Comparison of ENCODE assay signal across 10 cellular contexts in the genomic region with DNA sequence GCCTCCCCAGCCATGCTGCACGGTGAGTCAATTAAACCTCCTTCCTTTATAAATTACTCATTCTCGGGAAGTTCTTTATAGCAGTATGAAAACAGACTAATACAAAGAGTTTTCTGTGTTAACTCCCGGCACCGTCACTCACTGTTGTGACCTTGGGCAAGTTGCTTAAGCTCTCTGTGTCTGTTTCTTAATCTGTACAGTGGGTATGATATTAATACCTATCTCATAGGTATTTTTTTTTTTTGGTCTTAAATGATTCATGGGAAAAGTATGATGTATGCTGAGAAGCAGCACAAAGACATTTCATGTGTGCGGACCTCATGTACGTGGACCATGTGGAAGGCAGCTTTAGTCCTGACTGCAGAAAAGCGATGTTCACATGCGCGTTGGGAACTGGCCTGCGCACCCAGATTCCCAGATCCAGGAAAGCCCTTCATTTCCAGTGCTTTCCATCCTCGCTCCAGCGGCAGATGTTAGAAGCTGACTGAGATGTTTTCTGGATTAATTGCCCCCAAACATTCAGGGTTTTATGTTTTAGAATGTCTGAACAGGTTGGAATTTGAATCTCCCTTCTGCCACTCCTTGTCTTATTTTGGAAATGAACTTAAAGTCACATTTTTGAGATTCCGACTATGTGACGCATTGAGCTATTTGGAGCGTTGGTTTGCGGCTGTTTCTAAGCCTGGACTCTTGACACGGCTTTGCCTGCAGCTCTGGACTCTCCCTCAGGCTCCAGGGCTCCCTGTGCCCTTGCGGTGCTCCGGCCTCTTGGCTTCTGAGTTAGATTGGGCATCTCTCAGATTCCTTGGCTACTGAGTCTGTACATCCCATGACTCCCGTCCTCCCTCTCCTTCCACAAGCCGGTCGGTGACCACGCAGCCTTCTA.
DNase-seq lines count a peak whose midpoint lies in the region; ATAC-seq, FAIRE-seq and TF ChIP-seq lines count a peak whose summit lies in the region.
"Had no signal": no experiment of that assay in that cellular context is flagged by ENCODE, and none has a peak within 500 bp of the region (broad histone marks: within the 10 kb centered on the region; RNA-seq: fewer than 3 reads in every experiment).

No MANE protein-coding gene starts in this region.

- H3K23ac ChIP-seq in H1 (ENCODE audit: insufficient read length) (no peak overlapping the region), mesendoderm (ENCODE audit: low read length) (no peak overlapping the region)

- H3K4ac ChIP-seq in H1 (replicated peaks; ENCODE audit: insufficient read length, low read depth, low read length) (no peak overlapping the region), mesendoderm (ENCODE audit: low read depth, low read length) (peak overlapping the region; percentile 71)

- peaks cover 9 to 19% (median 14%) of the 10 kb centered on the region in 4 donors for H3K4me1 Mint-ChIP-seq in naive thymus-derived CD8-positive, alpha-beta T cell

- H3K4me3 ChIP-seq in OCI-LY1 (ENCODE audit: low read depth, low read length, poor library complexity, severe bottlenecking): peak overlapping the region; percentile 21
- no peak overlapping the region for H3K4me3 ChIP-seq in H1 (ENCODE audit: extremely low read depth in 1 of 4, insufficient read depth in 2 of 4, low read depth in 3 of 4, low read length in 4 of 4)
- H3K4me3 ChIP-seq in mesendoderm (ENCODE audit: low read length): no peak overlapping the region

- H3K4me2 ChIP-seq in OCI-LY1 (ENCODE audit: low read length) (peak overlapping the region; percentile 3; the same call in 1 of the 2 replicates), H1 (ENCODE audit: insufficient read depth in 1 of 2, low read depth in 2 of 2, low read length in 2 of 2) (no peak overlapping the region), mesendoderm (ENCODE audit: low read length) (no peak overlapping the region)

- no peak for FAIRE-seq in H1 (lab: Jason Lieb, UNC)

- H3K18ac ChIP-seq in H1 (ENCODE audit: extremely low read depth, low read length): no peak overlapping the region
- H3K18ac ChIP-seq in mesendoderm (ENCODE audit: low read length): no peak overlapping the region

- no peaks in the 10 kb centered on the region for H3K36me3 ChIP-seq in OCI-LY1 (ENCODE audit: insufficient read depth, low read length)
- H3K36me3 ChIP-seq in H1 (ENCODE audit: control insufficient read depth in 2 of 4, insufficient read depth in 4 of 4, low read length in 3 of 4): no peaks in the 10 kb centered on the region
- no peaks in the 10 kb centered on the region for H3K36me3 ChIP-seq in mesendoderm (ENCODE audit: control insufficient read depth, insufficient read depth, low read length)

- H2AK5ac ChIP-seq in H1 (ENCODE audit: low read depth, low read length) (no peak overlapping the region), mesendoderm (ENCODE audit: low read length) (no peak overlapping the region)

- H3K9me3 ChIP-seq in OCI-LY1 (ENCODE audit: low read length) (no peaks in the 10 kb centered on the region), H1 (ENCODE audit: insufficient read depth in 2 of 2, low read depth in 1 of 2, low read length in 1 of 2) (peaks cover 0 to under 1% of the 10 kb centered on the region in 2 experiments; a peak in 1 of 4 replicates)

- H2AFZ ChIP-seq in OCI-LY1 (ENCODE audit: low read length) (no peak overlapping the region), H1 (ENCODE audit: low read length) (0 out of 2 replicates have a peak overlapping the region, but pooled peaks have one; percentile 57)

- no peak overlapping the region for H4K5ac ChIP-seq in H1 (ENCODE audit: insufficient read length, low read depth, low read length)
- H4K5ac ChIP-seq in mesendoderm (ENCODE audit: low read length): no peak overlapping the region

- H3K79me1 ChIP-seq in H1 (ENCODE audit: low read depth, low read length) (no peaks in the 10 kb centered on the region), mesendoderm (ENCODE audit: low read length) (no peaks in the 10 kb centered on the region)

- CTCF ChIA-PET in H1 (lab: Charles Lee; ENCODE audit: partially characterized antibody): interaction anchor here (0.5 to 6.1 kb wide), 38 partner anchors 9 to 360 kb away, joined by 3 to 175 read pairs (median 5); a partner anchor contains a TSS

- no peak overlapping the region for H4K8ac ChIP-seq in H1 (ENCODE audit: extremely low read depth, insufficient read depth, low read length)
- no peak overlapping the region for H4K8ac ChIP-seq in mesendoderm (ENCODE audit: low read depth, low read length)

- H3K56ac ChIP-seq in H1 (replicated peaks; ENCODE audit: insufficient read length, low read depth, low read length): no peak overlapping the region
- H3K56ac ChIP-seq in mesendoderm (ENCODE audit: low read length): no peak overlapping the region

- no peak overlapping the region for H3K27ac ChIP-seq in OCI-LY1 (ENCODE audit: low read depth, low read length, poor library complexity, severe bottlenecking)
- no peak overlapping the region for H3K27ac ChIP-seq in H1 (ENCODE audit: low read depth, low read length)
- no peak overlapping the region for H3K27ac ChIP-seq in mesendoderm (ENCODE audit: low read depth, low read length)

- no peak overlapping the region for H3K27ac Mint-ChIP-seq in naive thymus-derived CD8-positive, alpha-beta T cell
- H3K27ac Mint-ChIP-seq: activated naive CD4-positive, alpha-beta T cell treated with anti-CD3 and anti-CD28 coated beads for 36 hours; CD4-positive, alpha-beta memory T cell had no signal

- 0 out of 2 replicates have a peak overlapping the region, but pooled peaks have one; percentile 22 for H2BK15ac ChIP-seq in H1 (ENCODE audit: low read length)
- H2BK15ac ChIP-seq in mesendoderm (replicated peaks; ENCODE audit: low read depth): no peak overlapping the region

- H3K79me2 ChIP-seq in OCI-LY1 (ENCODE audit: insufficient read depth, low read length) (no peaks in the 10 kb centered on the region), H1 (ENCODE audit: control insufficient read depth in 1 of 2, insufficient read depth in 2 of 2, low read length in 2 of 2) (no peaks in the 10 kb centered on the region), mesendoderm (ENCODE audit: control insufficient read depth, insufficient read depth, low read length) (no peaks in the 10 kb centered on the region)

- TF ChIP-seq EP300 in H1 (IDR thresholded peaks at IDR 0.05; ENCODE audit: borderline replicate concordance in 1 of 2, low read depth in 2 of 2, low read length in 2 of 2): no peak

- H2BK120ac ChIP-seq in H1 (replicated peaks; ENCODE audit: low read depth, low read length) (no peak overlapping the region), mesendoderm (ENCODE audit: low read depth, low read length) (no peak overlapping the region)

- H3K9me3 Mint-ChIP-seq in naive thymus-derived CD8-positive, alpha-beta T cell: peaks cover 0 to 5% (median 0%) of the 10 kb centered on the region in 9 donors
- H3K9me3 Mint-ChIP-seq: activated naive CD4-positive, alpha-beta T cell treated with anti-CD3 and anti-CD28 coated beads for 36 hours had no signal

- no peaks in the 10 kb centered on the region for H3K27me3 ChIP-seq in OCI-LY1 (ENCODE audit: insufficient read depth, low read length)
- H3K27me3 ChIP-seq in H1 (replicated peaks in 1 of 4; ENCODE audit: control insufficient read depth in 3 of 4, extremely low read depth in 1 of 4, insufficient read depth in 3 of 4, low read length in 3 of 4): no peaks in the 10 kb centered on the region
- no peaks in the 10 kb centered on the region for H3K27me3 ChIP-seq in mesendoderm (ENCODE audit: insufficient read depth, low read length, poor library complexity)

- WGBS in H1 (ENCODE audit: extremely low coverage in 1 of 2, insufficient coverage in 1 of 2, insufficient read length in 1 of 2, insufficient replicate concordance in 2 of 2, low coverage in 1 of 2, low lambda C conversion rate in 2 of 2, missing lambda C conversion rate in 1 of 2), 2 experiments: 91% methylated on average over 23 of the region's 23 CpGs; no CpG with 5 or more reads in 1 of the 2 experiments
- WGBS in mesendoderm (ENCODE audit: extremely low coverage, insufficient coverage, low lambda C conversion rate): no CpG with 5 or more reads among the region's 23 CpGs

- H2BK5ac ChIP-seq in H1 (ENCODE audit: low read depth, low read length) (no peak overlapping the region), mesendoderm (ENCODE audit: low read length) (no peak overlapping the region)

- peaks cover 9 to 64% (median 32%) of the 10 kb centered on the region in 5 donors for H3K27me3 Mint-ChIP-seq in naive thymus-derived CD8-positive, alpha-beta T cell

- no peak overlapping the region for H3K14ac ChIP-seq in H1 (ENCODE audit: insufficient read length)

- no peak for ATAC-seq in naive thymus-derived CD8-positive, alpha-beta T cell

- POLR2A ChIA-PET in H1 (lab: Charles Lee; ENCODE audit: partially characterized antibody): interaction anchor here (0.9 to 2.2 kb wide), 6 partner anchors 10 to 126 kb away, joined by 3 to 12 read pairs (median 4); no protein-coding TSS in a partner anchor
- POLR2A ChIA-PET in naive thymus-derived CD8-positive, alpha-beta T cell (lab: Charles Lee): no interaction called here

- H3K4me1 ChIP-seq in OCI-LY1 (ENCODE audit: insufficient read depth, low read length, severe bottlenecking) (peaks cover 6% of the 10 kb centered on the region), H1 (replicated peaks in 1 of 4; ENCODE audit: control insufficient read depth in 3 of 4, insufficient read depth in 4 of 4, low read length in 3 of 4) (peaks cover 3 to 15% (median 6%) of the 10 kb centered on the region in 4 experiments), mesendoderm (ENCODE audit: control insufficient read depth, low read depth, low read length) (peaks cover 2% of the 10 kb centered on the region)

- H3K4me3 Mint-ChIP-seq in naive thymus-derived CD8-positive, alpha-beta T cell: no peak overlapping the region
- H3K4me3 Mint-ChIP-seq: activated naive CD4-positive, alpha-beta T cell treated with anti-CD3 and anti-CD28 coated beads for 36 hours; CD4-positive, alpha-beta memory T cell had no signal

- no peaks in the 10 kb centered on the region for H4K20me1 ChIP-seq in OCI-LY1 (ENCODE audit: insufficient read depth, low read length)
- H4K20me1 ChIP-seq in H1 (replicated peaks in 1 of 2; ENCODE audit: control insufficient read depth in 1 of 2, insufficient read depth in 2 of 2, low read length in 2 of 2): no peaks in the 10 kb centered on the region

- no peak for TF ChIP-seq POLR2A in H1 (IDR thresholded peaks at IDR 0.05; ENCODE audit: control extremely low read depth in 1 of 2, low read depth in 2 of 2, low read length in 2 of 2)

- H2BK20ac ChIP-seq in H1 (ENCODE audit: low read length): peak overlapping the region; percentile 51; the same call in 1 of the 2 replicates

- TF ChIP-seq CTCF in OCI-LY1 (IDR thresholded peaks at IDR 0.05; ENCODE audit: low read length): no peak
- TF ChIP-seq CTCF in H1 (IDR thresholded peaks at IDR 0.05; ENCODE audit: control extremely low read depth in 1 of 3, insufficient read depth in 1 of 3, low read depth in 1 of 3, low read length in 3 of 3): no peak

- no peak for TF ChIP-seq RAD21 in H1 (IDR thresholded peaks at IDR 0.05 in 1 of 2, conservative IDR thresholded peaks at IDR 0.05 in 1 of 2; ENCODE audit: low read depth in 2 of 2, low read length in 2 of 2)

- no peak overlapping the region for H4K91ac ChIP-seq in H1 (replicated peaks; ENCODE audit: insufficient read length, low read length)

- H3K36me3 Mint-ChIP-seq in naive thymus-derived CD8-positive, alpha-beta T cell: no peaks in the 10 kb centered on the region
- H3K36me3 Mint-ChIP-seq: CD4-positive, alpha-beta memory T cell had no signal

- no peak overlapping the region for H3K9ac ChIP-seq in OCI-LY1 (ENCODE audit: low read length)
- H3K9ac ChIP-seq in H1 (replicated peaks in 1 of 4; ENCODE audit: extremely low read depth in 1 of 4, low read depth in 3 of 4, low read length in 3 of 4): no peak overlapping the region
- no peak overlapping the region for H3K9ac ChIP-seq in mesendoderm (ENCODE audit: low read length)

- peak overlapping the region; percentile 14; the same call in 1 of the 2 replicates for H2BK12ac ChIP-seq in H1 (ENCODE audit: low read depth, low read length)

- DNase-seq in COLO829 (ENCODE audit: low spot score) (peak; percentile 64), H1 (ENCODE audit: low read depth in 1 of 2, low spot score in 2 of 2) (no peak), mesendoderm (no peak), activated gamma-delta T cell treated with Interleukin-2 at 50 U/mL for 16 hours (no peak), NCI-H2227 treated with DMSO at 0.1 percent for 48 hours (lab: John Stamatoyannopoulos, UW) (no peak)
- DNase-seq in stimulated activated CD4-positive, alpha-beta T cell treated with anti-CD3 and anti-CD28 coated beads, Interleukin-4, amount 100 ng/mL, for 4 hours: no peak
- no peak for DNase-seq in naive thymus-derived CD8-positive, alpha-beta T cell

- no peaks in the 10 kb centered on the region for H3K23me2 ChIP-seq in H1 (ENCODE audit: low read depth, low read length)

- no peaks in the 10 kb centered on the region for H3K9me2 ChIP-seq in OCI-LY1 (ENCODE audit: low read depth, low read length)

- H3F3A ChIP-seq in OCI-LY1 (ENCODE audit: insufficient read depth, low read length): no peaks in the 10 kb centered on the region
